12 cellular contexts compared by ENCODE assay signal in genomic region chr6:140980265-140980887, GRCh38.
DNase-seq lines count a peak whose midpoint lies in the region; ATAC-seq and TF ChIP-seq lines count a peak whose summit lies in the region.
"Had no signal": no experiment of that assay in that cellular context is flagged by ENCODE, and none has a peak within 500 bp of the region (broad histone marks: within the 10 kb centered on the region; RNA-seq: fewer than 3 reads in every experiment).

No MANE protein-coding gene starts in this region.

- no peak overlapping the region for H2AK5ac ChIP-seq in neuronal stem cell (ENCODE audit: low read depth, low read length)

- no peak overlapping the region for H3K23ac ChIP-seq in neuronal stem cell (ENCODE audit: low read depth, low read length, poor library complexity)

- no peak overlapping the region for H3K14ac ChIP-seq in neuronal stem cell (ENCODE audit: low read length)

- no peak overlapping the region for H3K4ac ChIP-seq in neuronal stem cell (ENCODE audit: low read length)

- no peak overlapping the region for H2BK15ac ChIP-seq in neuronal stem cell (ENCODE audit: low read length)

- H2BK5ac ChIP-seq in neuronal stem cell (ENCODE audit: low read length) = no peak overlapping the region

- H2BK120ac ChIP-seq in neuronal stem cell (ENCODE audit: low read depth, low read length) = no peak overlapping the region

- H2AFZ ChIP-seq in neuronal stem cell (ENCODE audit: low read length) = peak overlapping the region; percentile 68

- H3K4me1 ChIP-seq in neuronal stem cell (ENCODE audit: control insufficient read depth in 2 of 2, insufficient read depth in 1 of 2, low read depth in 1 of 2, low read length in 2 of 2) = peaks cover 0 to 9% of the 10 kb centered on the region in 2 donors

- H3K9me3 ChIP-seq in AG04450 (ENCODE audit: control insufficient read depth, insufficient read depth, low read length) = no peaks in the 10 kb centered on the region
- 0 out of 2 replicates have a peak, but pooled peaks cover 3% of the 10 kb centered on the region for H3K9me3 ChIP-seq in SK-N-MC (ENCODE audit: low read depth, low read length)
- H3K9me3 ChIP-seq in neuronal stem cell (replicated peaks in 1 of 2; ENCODE audit: control insufficient read depth in 2 of 2, insufficient read depth in 1 of 2, low read depth in 1 of 2, low read length in 2 of 2) = no peaks in the 10 kb centered on the region

- WGBS in neuronal stem cell (ENCODE audit: extremely low coverage in 2 of 2, insufficient read length in 2 of 2, insufficient replicate concordance in 1 of 2), 2 donors = no CpG with 5 or more reads among the region's 6 CpGs

- H3K27ac ChIP-seq in AG04450 (ENCODE audit: low read depth, low read length) (peak overlapping the region; percentile 40), SK-N-MC (0 out of 2 replicates have a peak overlapping the region, but pooled peaks have one; percentile 42), neuronal stem cell (replicated peaks; ENCODE audit: low read length) (no peak overlapping the region)

- no peak overlapping the region for H4K91ac ChIP-seq in neuronal stem cell (ENCODE audit: low read depth, low read length, poor library complexity)

- H2BK12ac ChIP-seq in neuronal stem cell (ENCODE audit: low read length) = no peak overlapping the region

- H3K4me2 ChIP-seq in neuronal stem cell (ENCODE audit: insufficient read depth, low read length, poor library complexity, severe bottlenecking) = no peak overlapping the region

- H3K79me1 ChIP-seq in neuronal stem cell (ENCODE audit: low read depth, low read length) = no peaks in the 10 kb centered on the region

- ATAC-seq in HG03342 (IDR thresholded peaks at IDR 0.05; ENCODE audit: unreplicated experiment) = no peak
- ATAC-seq: T-cell had no signal

- H3K36me3 ChIP-seq in SK-N-MC (ENCODE audit: insufficient read depth, low read length) = no peaks in the 10 kb centered on the region
- no peaks in the 10 kb centered on the region for H3K36me3 ChIP-seq in neuronal stem cell (replicated peaks in 1 of 2; ENCODE audit: control insufficient read depth in 2 of 2, insufficient read depth in 2 of 2, low read length in 2 of 2)

- CTCF ChIA-PET in AG04450 (lab: Charles Lee) = interaction anchor here (0.7 kb wide), 1 partner anchor 20 kb away, joined by 4 read pairs; no protein-coding TSS in a partner anchor

- TF ChIP-seq CTCF in AG04450 (IDR thresholded peaks at IDR 0.05; ENCODE audit: low read depth, low read length) = 0 out of 2 replicates have a peak, but pooled peaks have one; percentile 2

- H4K8ac ChIP-seq in neuronal stem cell (ENCODE audit: low read depth, low read length) = no peak overlapping the region

- H3K18ac ChIP-seq in neuronal stem cell (ENCODE audit: low read length) = no peak overlapping the region

- H3K27me3 ChIP-seq in AG04450 (ENCODE audit: control insufficient read depth, insufficient read depth, low read length) = no peaks in the 10 kb centered on the region
- no peaks in the 10 kb centered on the region for H3K27me3 ChIP-seq in neuronal stem cell (ENCODE audit: control insufficient read depth in 3 of 3, insufficient read depth in 3 of 3, low read depth in 1 of 3, low read length in 3 of 3)

- H3K4me3 ChIP-seq in AG04450 (ENCODE audit: low read depth, low read length) (no peak overlapping the region), SK-N-MC (no peak overlapping the region), neuronal stem cell (ENCODE audit: low read length in 2 of 2) (no peak overlapping the region)

- POLR2A ChIA-PET in AG04450 (lab: Yijun Ruan, JAX) = interaction anchor here (0.6 kb wide), 1 partner anchor 15 kb away, joined by 8 read pairs; no protein-coding TSS in a partner anchor

- no peak for DNase-seq in AG04450 (ENCODE audit: low read depth, low spot score)
- no peak for DNase-seq in SK-N-MC (ENCODE audit: low read depth, low spot score)
- DNase-seq in fibroblast of gingiva (ENCODE audit: low read depth) = peak; percentile 14
- no peak for DNase-seq in neuronal stem cell (ENCODE audit: low spot score)
- DNase-seq in NCI-H1105 treated with DMSO at 0.1 percent for 48 hours (lab: John Stamatoyannopoulos, UW) = no peak
- DNase-seq in SIG-M5 treated with dmso at 0.1 percent for 504 hours (lab: John Stamatoyannopoulos, UW; ENCODE audit: unreplicated experiment) = no peak
- no peak for DNase-seq in NCI-H2227 (lab: John Stamatoyannopoulos, UW; ENCODE audit: unreplicated experiment)
- DNase-seq: activated naive CD8-positive, alpha-beta T cell treated with anti-CD3 and anti-CD28 coated beads, Interleukin-2, amount 10 ng/mL, durations not matched to agents 7 days and 5 days; effector CD4-positive, alpha-beta T cell; MV-4-11; T-cell had no signal

- H3K9ac ChIP-seq in SK-N-MC (ENCODE audit: insufficient read length) = no peak overlapping the region
- no peak overlapping the region for H3K9ac ChIP-seq in neuronal stem cell (ENCODE audit: low read depth, low read length, poor library complexity)
